ENCODE assay signal across 26 cellular contexts in the genomic region with DNA sequence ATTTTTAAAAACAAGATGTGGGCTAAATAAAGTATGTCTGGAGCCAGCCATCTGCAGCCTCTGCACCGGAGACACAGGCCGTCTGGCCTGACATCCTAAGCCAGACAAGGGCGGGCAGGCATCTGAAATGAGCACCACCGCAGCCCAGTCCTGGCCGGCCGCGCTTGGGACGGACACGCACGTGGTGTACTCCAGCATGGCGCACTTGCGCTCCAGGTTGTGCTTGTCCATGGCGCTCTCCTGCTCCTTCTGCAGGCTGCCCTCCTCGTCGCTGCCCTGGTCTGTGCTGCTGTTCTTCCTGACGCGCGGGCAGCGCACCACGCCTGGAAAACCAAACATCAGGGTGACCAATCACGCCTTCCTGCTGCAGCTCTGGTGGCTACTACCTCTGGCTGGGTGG.
"Had no signal": no experiment of that assay in that cellular context is flagged by ENCODE, and none has a peak within 500 bp of the region (broad histone marks: within the 10 kb centered on the region; RNA-seq: fewer than 3 reads in every experiment).

No MANE protein-coding gene starts in this region.

- H3K27ac Mint-ChIP-seq: activated CD4-positive, alpha-beta T cell treated with anti-CD3 and anti-CD28 coated beads, Interleukin-2, amount 10 ng/mL, durations not matched to agents 24 days and 14 days; activated CD8-positive, alpha-beta T cell treated with anti-CD3 and anti-CD28 coated beads, Interleukin-2, amount 10 ng/mL, durations not matched to agents 7 days and 5 days; activated naive CD8-positive, alpha-beta T cell treated with anti-CD3 and anti-CD28 coated beads for 36 hours; activated T-cell treated with anti-CD3 and anti-CD28 coated beads, Interleukin-2, amount 50 U/mL, for 24 hours; activated T-helper 2 cell treated with anti-CD3 and anti-CD28 coated beads, Interferon-gamma antibody, Interleukin-2, Interleukin-4, amounts not matched to agents 10 μg/mL and 5 μg/mL and 100 μg/mL, durations not matched to agents 14 hours and 24 hours and 36 hours; T-helper 1 cell treated with Interleukin-12 subunit alpha and Interleukin-12 subunit beta and Interleukin-4 antibody, amounts not matched to agents 30 μg/mL and 1 μg/mL, for 36 hours; T-helper 2 cell treated with Interferon-gamma antibody and Interleukin-4, amounts not matched to agents 5 μg/mL and 100 μg/mL, for 36 hours had no signal

- H3K9me3 ChIP-seq: MG63, SJSA1, SK-N-SH had no signal

- H3K4me1 Mint-ChIP-seq: activated CD4-positive, alpha-beta T cell treated with anti-CD3 and anti-CD28 coated beads, Interleukin-2, amount 10 ng/mL, durations not matched to agents 24 days and 14 days; activated naive CD8-positive, alpha-beta T cell treated with anti-CD3 and anti-CD28 coated beads for 36 hours had no signal

- ATAC-seq: activated CD8-positive, alpha-beta T cell treated with anti-CD3 and anti-CD28 coated beads, Interleukin-2, amount 10 ng/mL, durations not matched to agents 7 days and 5 days; Panc1 had no signal

- H3K4me2 ChIP-seq: SK-N-SH had no signal

- DNase-seq: activated CD4-positive, alpha-beta T cell treated with anti-CD3 and anti-CD28 coated beads, Interleukin-2, amount 10 ng/mL, durations not matched to agents 24 days and 14 days; activated CD4-positive, alpha-beta T cell treated with anti-CD3 and anti-CD28 coated beads, Interleukin-2, amount 50 U/mL, for 4 hours; activated CD8-positive, alpha-beta T cell treated with anti-CD3 and anti-CD28 coated beads, Interleukin-2, amount 10 ng/mL, durations not matched to agents 7 days and 5 days; activated gamma-delta T cell treated with Interleukin-2 at 50 U/mL for 16 hours; activated naive CD4-positive, alpha-beta T cell treated with anti-CD3 and anti-CD28 coated beads, Interleukin-2, amount 50 U/mL, for 16 hours; activated naive CD8-positive, alpha-beta T cell treated with anti-CD3 and anti-CD28 coated beads for 36 hours; activated T-cell treated with anti-CD3 and anti-CD28 coated beads, Interleukin-2, amount 50 U/mL, for 24 hours; amniotic stem cell; brain microvascular endothelial cell; Kasumi-1; KG1; MG63; NCI-H1048; NCI-H1105 treated with DMSO at 0.1 percent for 48 hours; NCI-H1436; NCI-H1694 treated with DMSO at 0.1 percent for 48 hours; NCI-H2029; NCI-H345; SHP77 treated with DMSO at 0.1 percent for 48 hours; SK-N-SH had no signal

- H3K27me3 ChIP-seq: brain microvascular endothelial cell, MG63, SJSA1 had no signal

- H3K27ac ChIP-seq: brain microvascular endothelial cell, SJSA1 had no signal

- H3K9me3 Mint-ChIP-seq: activated CD4-positive, alpha-beta T cell treated with anti-CD3 and anti-CD28 coated beads, Interleukin-2, amount 10 ng/mL, durations not matched to agents 24 days and 14 days; activated naive CD8-positive, alpha-beta T cell treated with anti-CD3 and anti-CD28 coated beads for 36 hours; activated T-cell treated with anti-CD3 and anti-CD28 coated beads, Interleukin-2, amount 50 U/mL, for 24 hours; activated T-helper 2 cell treated with anti-CD3 and anti-CD28 coated beads, Interferon-gamma antibody, Interleukin-2, Interleukin-4, amounts not matched to agents 10 μg/mL and 5 μg/mL and 100 μg/mL, durations not matched to agents 14 hours and 24 hours and 36 hours; T-helper 1 cell treated with Interleukin-12 subunit alpha and Interleukin-12 subunit beta and Interleukin-4 antibody, amounts not matched to agents 30 μg/mL and 1 μg/mL, for 36 hours; T-helper 2 cell treated with Interferon-gamma antibody and Interleukin-4, amounts not matched to agents 5 μg/mL and 100 μg/mL, for 36 hours had no signal

- H3K4me3 ChIP-seq: MG63, SJSA1 had no signal

- H3K9ac ChIP-seq: SK-N-SH had no signal

- FAIRE-seq: TTC549 had no signal

- H3K4me3 Mint-ChIP-seq: activated CD4-positive, alpha-beta T cell treated with anti-CD3 and anti-CD28 coated beads, Interleukin-2, amount 10 ng/mL, durations not matched to agents 24 days and 14 days; activated CD8-positive, alpha-beta T cell treated with anti-CD3 and anti-CD28 coated beads, Interleukin-2, amount 10 ng/mL, durations not matched to agents 7 days and 5 days; activated naive CD8-positive, alpha-beta T cell treated with anti-CD3 and anti-CD28 coated beads for 36 hours; activated T-cell treated with anti-CD3 and anti-CD28 coated beads, Interleukin-2, amount 50 U/mL, for 24 hours; T-helper 1 cell treated with Interleukin-12 subunit alpha and Interleukin-12 subunit beta and Interleukin-4 antibody, amounts not matched to agents 30 μg/mL and 1 μg/mL, for 36 hours; T-helper 2 cell treated with Interferon-gamma antibody and Interleukin-4, amounts not matched to agents 5 μg/mL and 100 μg/mL, for 36 hours had no signal

- H3K27me3 Mint-ChIP-seq: activated CD4-positive, alpha-beta T cell treated with anti-CD3 and anti-CD28 coated beads, Interleukin-2, amount 10 ng/mL, durations not matched to agents 24 days and 14 days; activated naive CD8-positive, alpha-beta T cell treated with anti-CD3 and anti-CD28 coated beads for 36 hours; activated T-cell treated with anti-CD3 and anti-CD28 coated beads, Interleukin-2, amount 50 U/mL, for 24 hours had no signal
